24 cellular contexts compared by ENCODE assay signal in genomic region chr19:899363-900301, GRCh38. TPM values are rescaled to one million over a fixed set of nuclear protein-coding genes. Genes with fewer than 3 reads are reported as not detected.
DNase-seq lines count a peak whose midpoint lies in the region; ATAC-seq and TF ChIP-seq lines count a peak whose summit lies in the region.
"Had no signal": no experiment of that assay in that cellular context is flagged by ENCODE, and none has a peak within 500 bp of the region (broad histone marks: within the 10 kb centered on the region; RNA-seq: fewer than 3 reads in every experiment).

No MANE protein-coding gene starts in this region.

- intact Hi-C loops in CD4-positive, alpha-beta T cell (cut with DNase I, micrococcal nuclease) = no loop called here
- intact Hi-C loops in left ventricle myocardium inferior (cut with micrococcal nuclease) = no loop called here

- TF ChIP-seq CTCF in 22Rv1 (IDR thresholded peaks at IDR 0.05) (no peak), RWPE1 (conservative IDR thresholded peaks at IDR 0.05; ENCODE audit: low read depth) (no peak), left ventricle myocardium inferior (IDR thresholded peaks at IDR 0.05; ENCODE audit: borderline replicate concordance) (no peak)
- TF ChIP-seq CTCF in CD4-positive, alpha-beta T cell (IDR thresholded peaks at IDR 0.05) = no peak

- POLR2A ChIA-PET in CD4-positive, alpha-beta T cell (lab: Charles Lee) = no interaction called here
- POLR2A ChIA-PET in RWPE1 (lab: Yijun Ruan, JAX; ENCODE audit: low non-redundant PET) = no interaction called here

- no peak overlapping the region for H3K4me3 Mint-ChIP-seq in CD4-positive, alpha-beta T cell
- H3K4me3 Mint-ChIP-seq: activated naive CD8-positive, alpha-beta T cell treated with anti-CD3 and anti-CD28 coated beads, Interleukin-2, amount 50 U/mL, for 24 hours; HFFc6 had no signal

- peaks cover 54% of the 10 kb centered on the region for H3K36me3 ChIP-seq in effector memory CD4-positive, alpha-beta T cell (ENCODE audit: control insufficient read depth, insufficient read depth, low read length)
- peaks cover 30% of the 10 kb centered on the region for H3K36me3 ChIP-seq in left ventricle myocardium inferior
- H3K36me3 ChIP-seq: breast epithelium had no signal

- ATAC-seq in CD4-positive, alpha-beta T cell (ENCODE audit: poor library complexity) = peak; percentile 12
- ATAC-seq in GM21367 (IDR thresholded peaks at IDR 0.05; ENCODE audit: unreplicated experiment) (no peak), HG03342 (IDR thresholded peaks at IDR 0.05; ENCODE audit: unreplicated experiment) (no peak), HG03135 (IDR thresholded peaks at IDR 0.05; ENCODE audit: unreplicated experiment) (no peak)

- no peaks in the 10 kb centered on the region for H3K9me3 ChIP-seq in CD4-positive, alpha-beta T cell (ENCODE audit: control insufficient read depth, low read length)
- no peaks in the 10 kb centered on the region for H3K9me3 ChIP-seq in effector memory CD4-positive, alpha-beta T cell (ENCODE audit: control insufficient read depth, low read length)
- no peaks in the 10 kb centered on the region for H3K9me3 ChIP-seq in left ventricle myocardium inferior (replicated peaks)
- H3K9me3 ChIP-seq: breast epithelium, upper lobe of left lung had no signal

- H3K36me3 Mint-ChIP-seq in CD4-positive, alpha-beta T cell (ENCODE audit: low read depth) = peaks cover 61% of the 10 kb centered on the region

- no peak for DNase-seq in CD4-positive, alpha-beta T cell
- DNase-seq in RWPE1 (ENCODE audit: low spot score) (no peak), left ventricle myocardium inferior (no peak)
- DNase-seq in effector memory CD4-positive, alpha-beta T cell = no peak
- DNase-seq: activated naive CD8-positive, alpha-beta T cell treated with anti-CD3 and anti-CD28 coated beads, Interleukin-2, amount 50 U/mL, for 24 hours; dermis blood vessel endothelial cell; foreskin keratinocyte; HFFc6; NCI-H526 treated with DMSO at 0.1 percent for 48 hours; OCI-M1; SHP77 treated with DMSO at 0.1 percent for 48 hours had no signal

- H3K4me1 ChIP-seq in effector memory CD4-positive, alpha-beta T cell (ENCODE audit: control insufficient read depth, insufficient read depth, low read length, poor library complexity, severe bottlenecking) = no peaks in the 10 kb centered on the region
- H3K4me1 ChIP-seq in left ventricle myocardium inferior = no peaks in the 10 kb centered on the region
- H3K4me1 ChIP-seq: breast epithelium, foreskin keratinocyte, upper lobe of left lung had no signal

- peak overlapping the region; percentile 46 for H3K27ac ChIP-seq in 22Rv1
- peak overlapping the region; percentile 21 for H3K27ac ChIP-seq in CD4-positive, alpha-beta T cell (ENCODE audit: low read depth, low read length)
- peak overlapping the region; percentile 59 for H3K27ac ChIP-seq in RWPE1
- H3K27ac ChIP-seq in effector memory CD4-positive, alpha-beta T cell (ENCODE audit: insufficient read depth, low read length, poor library complexity, severe bottlenecking) = peak overlapping the region; percentile 21
- H3K27ac ChIP-seq in left ventricle myocardium inferior (replicated peaks) = no peak overlapping the region
- H3K27ac ChIP-seq: epithelial cell of prostate, foreskin keratinocyte, HL-60, upper lobe of left lung, WERI-Rb-1 had no signal

- peaks cover 31% of the 10 kb centered on the region for H3K4me1 Mint-ChIP-seq in CD4-positive, alpha-beta T cell (ENCODE audit: low read depth)

- H3K9me3 Mint-ChIP-seq in CD4-positive, alpha-beta T cell = no peaks in the 10 kb centered on the region
- H3K9me3 Mint-ChIP-seq: activated naive CD8-positive, alpha-beta T cell treated with anti-CD3 and anti-CD28 coated beads, Interleukin-2, amount 50 U/mL, for 24 hours; activated T-helper 2 cell treated with anti-CD3 and anti-CD28 coated beads, Interferon-gamma antibody, Interleukin-2, Interleukin-4, amounts not matched to agents 10 μg/mL and 5 μg/mL and 100 μg/mL, durations not matched to agents 14 hours and 24 hours and 36 hours; HFFc6 had no signal

- H3K27ac Mint-ChIP-seq in CD4-positive, alpha-beta T cell = peak overlapping the region; percentile 69
- H3K27ac Mint-ChIP-seq: activated naive CD8-positive, alpha-beta T cell treated with anti-CD3 and anti-CD28 coated beads, Interleukin-2, amount 50 U/mL, for 24 hours; activated T-helper 2 cell treated with anti-CD3 and anti-CD28 coated beads, Interferon-gamma antibody, Interleukin-2, Interleukin-4, amounts not matched to agents 10 μg/mL and 5 μg/mL and 100 μg/mL, durations not matched to agents 14 hours and 24 hours and 36 hours; HFFc6 had no signal

- no peaks in the 10 kb centered on the region for H3K27me3 Mint-ChIP-seq in CD4-positive, alpha-beta T cell
- H3K27me3 Mint-ChIP-seq: activated naive CD8-positive, alpha-beta T cell treated with anti-CD3 and anti-CD28 coated beads, Interleukin-2, amount 50 U/mL, for 24 hours had no signal

- H3K4me3 ChIP-seq in effector memory CD4-positive, alpha-beta T cell (ENCODE audit: insufficient read depth, low read depth, low read length, poor library complexity, severe bottlenecking) = no peak overlapping the region
- no peak overlapping the region for H3K4me3 ChIP-seq in left ventricle myocardium inferior
- H3K4me3 ChIP-seq: breast epithelium, upper lobe of left lung had no signal

- CTCF ChIA-PET in CD4-positive, alpha-beta T cell (lab: Charles Lee) = no interaction called here
- CTCF ChIA-PET in RWPE1 (lab: Yijun Ruan, JAX) = no interaction called here

- no peaks in the 10 kb centered on the region for H3K27me3 ChIP-seq in CD4-positive, alpha-beta T cell (ENCODE audit: control insufficient read depth, insufficient read depth, low read length)
- H3K27me3 ChIP-seq in effector memory CD4-positive, alpha-beta T cell (replicated peaks; ENCODE audit: control insufficient read depth, insufficient read depth, low read length, poor library complexity, severe bottlenecking) = no peaks in the 10 kb centered on the region
- no peaks in the 10 kb centered on the region for H3K27me3 ChIP-seq in left ventricle myocardium inferior (ENCODE audit: low read depth)
- H3K27me3 ChIP-seq: breast epithelium, foreskin keratinocyte, upper lobe of left lung had no signal

RNA-seq across cellular contexts. Expression of gene RNU6-9, which starts 6.3 kb away (rescaled TPM):
- total RNA-seq in CD4-positive, alpha-beta T cell = not detected
- not detected for total RNA-seq in left ventricle myocardium inferior
- total RNA-seq: activated T-helper 2 cell treated with anti-CD3 and anti-CD28 coated beads, Interferon-gamma antibody, Interleukin-2, Interleukin-4, amounts not matched to agents 10 μg/mL and 5 μg/mL and 100 μg/mL, durations not matched to agents 14 hours and 24 hours and 36 hours; breast epithelium; dermis blood vessel endothelial cell; foreskin keratinocyte; HFFc6; liver; renal cortical epithelial cell; T-helper 1 cell treated with Interleukin-12 subunit alpha and Interleukin-12 subunit beta and Interleukin-4 antibody, amounts not matched to agents 30 ng/mL and 1 ng/mL, for 36 hours; upper lobe of left lung had no signal

RNA-seq across cellular contexts. Expression of gene MED16, which starts 6.6 kb away (rescaled TPM):
- 10 to 100 TPM; 25.8 to 30.1 TPM for total RNA-seq in CD4-positive, alpha-beta T cell
- 19.4 TPM for total RNA-seq in left ventricle myocardium inferior

RNA-seq across cellular contexts. Expression of gene R3HDM4, which starts 13.4 kb away (rescaled TPM):
- 100 to 1,000 TPM; 309 to 313 TPM for total RNA-seq in CD4-positive, alpha-beta T cell
- total RNA-seq in left ventricle myocardium inferior = 21.6 TPM

RNA-seq across cellular contexts. Expression of gene KISS1R, which starts 17.5 kb away (rescaled TPM):
- 1 to 10 TPM; 1.5 to 1.6 TPM for total RNA-seq in CD4-positive, alpha-beta T cell
- not detected for total RNA-seq in left ventricle myocardium inferior
- total RNA-seq: dermis blood vessel endothelial cell, foreskin keratinocyte, HFFc6, liver, renal cortical epithelial cell, upper lobe of left lung had no signal

RNA-seq across cellular contexts. Expression of gene ARID3A, which starts 26.2 kb away (rescaled TPM):
- 1 to 10 TPM; 3.7 to 4.1 TPM for total RNA-seq in CD4-positive, alpha-beta T cell
- 4.8 TPM for total RNA-seq in left ventricle myocardium inferior

Comparison
In these comparisons a context has a peak if more than half of its experiments do, and no peak if none do; other contexts are left out.
1. RNA of gene R3HDM4, which starts 13.4 kb away (total RNA-seq): 309 to 313 TPM in CD4-positive, alpha-beta T cell; 21.6 TPM in left ventricle myocardium inferior (single experiment); every median in the first group is over 10 times any median in the second.